Comparison of ENCODE assay signal across 23 cellular contexts in the genomic region with DNA sequence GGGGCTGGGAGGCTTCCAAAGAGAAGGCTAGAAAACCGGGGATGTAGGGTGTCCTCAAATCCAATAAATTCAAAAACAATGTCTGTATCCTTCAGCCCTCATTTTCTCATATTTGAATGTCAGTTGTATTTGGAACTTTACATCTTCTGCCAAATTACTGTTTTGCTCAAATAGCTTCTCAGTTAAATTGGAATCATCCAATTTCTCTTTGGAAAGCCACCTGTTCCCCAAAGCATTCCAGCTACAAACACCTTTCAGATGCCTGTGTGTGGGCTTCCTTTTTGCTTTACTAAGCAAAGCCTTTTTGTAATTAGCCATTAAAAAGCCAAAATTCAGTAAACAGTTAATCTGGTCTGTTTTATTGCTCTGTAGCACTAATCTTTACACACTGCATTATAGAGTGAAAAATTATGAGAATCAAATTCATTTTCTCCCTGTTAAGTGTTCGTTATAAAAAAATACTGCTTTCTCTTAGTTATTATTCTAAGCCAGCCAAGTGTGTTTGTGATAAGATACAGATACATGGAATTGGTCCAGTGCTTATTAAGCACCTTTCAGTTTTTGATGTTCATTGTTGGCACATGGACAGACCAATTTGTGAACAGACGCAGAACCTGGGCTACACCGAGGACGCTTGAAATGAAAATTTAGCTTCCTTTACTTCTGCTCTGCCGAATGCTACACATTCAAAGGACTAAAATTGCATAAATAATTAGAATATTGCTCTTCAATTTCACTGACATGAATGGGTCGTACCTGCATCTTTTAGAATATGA.
DNase-seq lines count a peak whose midpoint lies in the region; ATAC-seq and TF ChIP-seq lines count a peak whose summit lies in the region.
"Had no signal": no experiment of that assay in that cellular context is flagged by ENCODE, and none has a peak within 500 bp of the region (broad histone marks: within the 10 kb centered on the region; RNA-seq: fewer than 3 reads in every experiment).

No MANE protein-coding gene starts in this region.

- H3K4me2 ChIP-seq in PC-3 (ENCODE audit: low read length), result peak overlapping the region; percentile 69
- H3K4me2 ChIP-seq: BLaER1 treated with 17β-estradiol and CSF1 and Interleukin-3, amounts not matched to agents 10 nM and 100 nM; PC-9 had no signal

- 0 out of 2 replicates have a peak overlapping the region, but pooled peaks have one; percentile 7 for H3K9ac ChIP-seq in PC-3 (ENCODE audit: low read length)
- H3K9ac ChIP-seq: BLaER1 treated with 17β-estradiol and CSF1 and Interleukin-3, amounts not matched to agents 10 nM and 100 nM had no signal

- no peaks in the 10 kb centered on the region for H3K36me3 Mint-ChIP-seq in activated CD4-positive, alpha-beta T cell treated with anti-CD3 and anti-CD28 coated beads, Interleukin-2, amount 10 ng/mL, durations not matched to agents 24 days and 14 days (ENCODE audit: low read depth)
- H3K36me3 Mint-ChIP-seq in CD8-positive, alpha-beta T cell, result no peaks in the 10 kb centered on the region
- H3K36me3 Mint-ChIP-seq in CD14-positive monocyte, result no peaks in the 10 kb centered on the region

- no peaks in the 10 kb centered on the region for H3K36me3 ChIP-seq in CD8-positive, alpha-beta T cell (ENCODE audit: insufficient read depth, low read length)
- H3K36me3 ChIP-seq in PC-3 (ENCODE audit: low read depth, low read length), result no peaks in the 10 kb centered on the region
- H3K36me3 ChIP-seq: BLaER1 treated with 17β-estradiol and CSF1 and Interleukin-3, amounts not matched to agents 10 nM and 100 nM; brain microvascular endothelial cell; esophagus squamous epithelium; gastrocnemius medialis; MG63; upper lobe of left lung had no signal

- CTCF ChIA-PET in CD8-positive, alpha-beta T cell (lab: Charles Lee), result interaction anchor here (1.5 to 4.9 kb wide), 6 partner anchors 11 to 280 kb away, joined by 3 to 32 read pairs (median 6); no protein-coding TSS in a partner anchor
- CTCF ChIA-PET in PC-3 (lab: Charles Lee), result interaction anchor here (0.5 to 1.8 kb wide), 4 partner anchors 25 to 240 kb away, joined by 3 to 20 read pairs (median 6); no protein-coding TSS in a partner anchor

- H3K4me3 Mint-ChIP-seq in activated CD4-positive, alpha-beta T cell treated with anti-CD3 and anti-CD28 coated beads, Interleukin-2, amount 10 ng/mL, durations not matched to agents 24 days and 14 days, result peak overlapping the region; percentile 69
- H3K4me3 Mint-ChIP-seq in CD8-positive, alpha-beta T cell, result no peak overlapping the region
- no peak overlapping the region for H3K4me3 Mint-ChIP-seq in CD14-positive monocyte
- H3K4me3 Mint-ChIP-seq: endodermal cell, IgD-negative memory B cell had no signal

- no peak overlapping the region for H3K27ac ChIP-seq in CD8-positive, alpha-beta T cell (ENCODE audit: low read depth, low read length)
- H3K27ac ChIP-seq in PC-3 (ENCODE audit: low read length), result peak overlapping the region; percentile 35; the same call in 1 of the 2 replicates
- H3K27ac ChIP-seq: BLaER1 treated with 17β-estradiol and CSF1 and Interleukin-3, amounts not matched to agents 10 nM and 100 nM; brain microvascular endothelial cell; esophagus squamous epithelium; gastrocnemius medialis; PC-9; upper lobe of left lung had no signal

- H3K9me2 ChIP-seq in PC-3 (replicated peaks; ENCODE audit: low read length), result no peaks in the 10 kb centered on the region

- no peak for DNase-seq in activated CD4-positive, alpha-beta T cell treated with anti-CD3 and anti-CD28 coated beads, Interleukin-2, amount 10 ng/mL, durations not matched to agents 24 days and 14 days
- no peak for DNase-seq in activated CD4-positive, alpha-beta T cell treated with anti-CD3 and anti-CD28 coated beads for 1 hour
- no peak for DNase-seq in CD8-positive, alpha-beta T cell
- DNase-seq in PC-3, result no peak
- DNase-seq in inferior parietal cortex (ENCODE audit: extremely low spot score), result peak; percentile 17
- no peak for DNase-seq in CD14-positive monocyte (ENCODE audit: low spot score)
- no peak for DNase-seq in NCI-H524 treated with DMSO at 0.1 percent for 48 hours (lab: John Stamatoyannopoulos, UW)
- DNase-seq: ACHN; activated CD4-positive, alpha-beta T cell treated with anti-CD3 and anti-CD28 coated beads, Interleukin-2, amount 50 U/mL, for 4 hours; brain microvascular endothelial cell; endodermal cell; esophagus squamous epithelium; gastrocnemius medialis; H7; MG63; NCI-H187; NCI-H2227 treated with DMSO at 0.1 percent for 48 hours; PC-9; SHP77 treated with DMSO at 0.1 percent for 48 hours; upper lobe of left lung had no signal

- H3K4me3 ChIP-seq in CD8-positive, alpha-beta T cell (ENCODE audit: low read depth, low read length), result no peak overlapping the region
- no peak overlapping the region for H3K4me3 ChIP-seq in PC-3 (ENCODE audit: low read length)
- H3K4me3 ChIP-seq: BLaER1 treated with 17β-estradiol and CSF1 and Interleukin-3, amounts not matched to agents 10 nM and 100 nM; esophagus squamous epithelium; gastrocnemius medialis; MG63; PC-9; upper lobe of left lung had no signal

- no peaks in the 10 kb centered on the region for H3K27me3 ChIP-seq in CD8-positive, alpha-beta T cell (ENCODE audit: insufficient read depth, low read length)
- H3K27me3 ChIP-seq in PC-3 (ENCODE audit: low read length), result no peaks in the 10 kb centered on the region
- H3K27me3 ChIP-seq: BLaER1 treated with 17β-estradiol and CSF1 and Interleukin-3, amounts not matched to agents 10 nM and 100 nM; brain microvascular endothelial cell; esophagus squamous epithelium; gastrocnemius medialis; MG63; upper lobe of left lung had no signal

- H3K27ac Mint-ChIP-seq in activated CD4-positive, alpha-beta T cell treated with anti-CD3 and anti-CD28 coated beads, Interleukin-2, amount 10 ng/mL, durations not matched to agents 24 days and 14 days, result no peak overlapping the region
- peak overlapping the region; percentile 13 for H3K27ac Mint-ChIP-seq in CD8-positive, alpha-beta T cell
- no peak overlapping the region for H3K27ac Mint-ChIP-seq in CD14-positive monocyte
- H3K27ac Mint-ChIP-seq: endodermal cell had no signal

- peaks cover 8% of the 10 kb centered on the region for H3F3A ChIP-seq in PC-3 (ENCODE audit: low read length, unreplicated experiment)

- H3K9me3 Mint-ChIP-seq in activated CD4-positive, alpha-beta T cell treated with anti-CD3 and anti-CD28 coated beads, Interleukin-2, amount 10 ng/mL, durations not matched to agents 24 days and 14 days, result no peaks in the 10 kb centered on the region
- H3K9me3 Mint-ChIP-seq in CD8-positive, alpha-beta T cell, result peaks cover 4% of the 10 kb centered on the region
- H3K9me3 Mint-ChIP-seq in CD14-positive monocyte, result no peaks in the 10 kb centered on the region

- TF ChIP-seq CTCF in CD8-positive, alpha-beta T cell (IDR thresholded peaks at IDR 0.05), result no peak
- no peak for TF ChIP-seq CTCF in PC-3 (conservative IDR thresholded peaks at IDR 0.05; ENCODE audit: low read depth, low read length)
- TF ChIP-seq CTCF in CD14-positive monocyte (IDR thresholded peaks at IDR 0.05), result no peak

- intact Hi-C loops in activated CD4-positive, alpha-beta T cell treated with anti-CD3 and anti-CD28 coated beads, Interleukin-2, amount 10 ng/mL, durations not matched to agents 24 days and 14 days (cut with micrococcal nuclease), result no loop called here
- intact Hi-C loops in CD8-positive, alpha-beta T cell (cut with DNase I, micrococcal nuclease), result loop anchor here in 1 of 2 experiments (2.0 kb wide), 1 partner anchor 276 kb away; no protein-coding TSS in a partner anchor
- intact Hi-C loops in PC-3 (cut with micrococcal nuclease), result loop anchor here (1.0 kb wide), 4 partner anchors 115 to 175 kb away; partner anchors contain the start of gene EML6
- intact Hi-C loops in CD14-positive monocyte (cut with micrococcal nuclease), result no loop called here

- peaks cover 18% of the 10 kb centered on the region for H3K4me1 Mint-ChIP-seq in activated CD4-positive, alpha-beta T cell treated with anti-CD3 and anti-CD28 coated beads, Interleukin-2, amount 10 ng/mL, durations not matched to agents 24 days and 14 days
- peaks cover 10% of the 10 kb centered on the region for H3K4me1 Mint-ChIP-seq in CD8-positive, alpha-beta T cell (ENCODE audit: low read depth)
- peaks cover 4% of the 10 kb centered on the region for H3K4me1 Mint-ChIP-seq in CD14-positive monocyte
- H3K4me1 Mint-ChIP-seq: endodermal cell, IgD-negative memory B cell had no signal

- H3K4me1 ChIP-seq in CD8-positive, alpha-beta T cell (ENCODE audit: insufficient read depth, low read length), result peaks cover 11% of the 10 kb centered on the region
- H3K4me1 ChIP-seq in PC-3 (ENCODE audit: insufficient read depth, low read length), result peaks cover 30% of the 10 kb centered on the region
- H3K4me1 ChIP-seq: upper lobe of left lung had no signal

- no peak overlapping the region for H2AFZ ChIP-seq in PC-3 (ENCODE audit: low read length)
- H2AFZ ChIP-seq: PC-9 had no signal

- H3K9me3 ChIP-seq in CD8-positive, alpha-beta T cell (ENCODE audit: low read length), result no peaks in the 10 kb centered on the region
- no peaks in the 10 kb centered on the region for H3K9me3 ChIP-seq in PC-3 (ENCODE audit: low read length)
- H3K9me3 ChIP-seq: gastrocnemius medialis, MG63 had no signal

- no peaks in the 10 kb centered on the region for H3K27me3 Mint-ChIP-seq in activated CD4-positive, alpha-beta T cell treated with anti-CD3 and anti-CD28 coated beads, Interleukin-2, amount 10 ng/mL, durations not matched to agents 24 days and 14 days
- no peaks in the 10 kb centered on the region for H3K27me3 Mint-ChIP-seq in CD8-positive, alpha-beta T cell (ENCODE audit: low read depth)
- peaks cover 0 to 2% (median 0%) of the 10 kb centered on the region in 3 donors for H3K27me3 Mint-ChIP-seq in CD14-positive monocyte (ENCODE audit: low read depth in 3 of 3)
- H3K27me3 Mint-ChIP-seq: IgD-negative memory B cell had no signal

- no TSS peak for BruUV-seq in PC-3 (replicated peaks; lab: Mats Ljungman, UMichigan)

- H3K79me2 ChIP-seq in PC-3 (ENCODE audit: low read length), result no peaks in the 10 kb centered on the region

- H4K20me1 ChIP-seq in PC-3 (ENCODE audit: low read length), result no peaks in the 10 kb centered on the region
- H4K20me1 ChIP-seq: BLaER1 treated with 17β-estradiol and CSF1 and Interleukin-3, amounts not matched to agents 10 nM and 100 nM had no signal

- POLR2A ChIA-PET in CD8-positive, alpha-beta T cell (lab: Charles Lee), result no interaction called here
- POLR2A ChIA-PET in PC-3 (lab: Charles Lee; ENCODE audit: unreplicated experiment), result interaction anchor here (0.5 to 0.6 kb wide), 3 partner anchors 78 to 287 kb away, joined by 3 to 4 read pairs (median 3); no protein-coding TSS in a partner anchor

- ATAC-seq in CD8-positive, alpha-beta T cell, result no peak
- ATAC-seq in PC-3 (no peak), GM19328 (IDR thresholded peaks at IDR 0.05; ENCODE audit: unreplicated experiment) (no peak)
- ATAC-seq: gastrocnemius medialis had no signal
